Comparison of ENCODE assay signal across 9 cellular contexts in the genomic region with DNA sequence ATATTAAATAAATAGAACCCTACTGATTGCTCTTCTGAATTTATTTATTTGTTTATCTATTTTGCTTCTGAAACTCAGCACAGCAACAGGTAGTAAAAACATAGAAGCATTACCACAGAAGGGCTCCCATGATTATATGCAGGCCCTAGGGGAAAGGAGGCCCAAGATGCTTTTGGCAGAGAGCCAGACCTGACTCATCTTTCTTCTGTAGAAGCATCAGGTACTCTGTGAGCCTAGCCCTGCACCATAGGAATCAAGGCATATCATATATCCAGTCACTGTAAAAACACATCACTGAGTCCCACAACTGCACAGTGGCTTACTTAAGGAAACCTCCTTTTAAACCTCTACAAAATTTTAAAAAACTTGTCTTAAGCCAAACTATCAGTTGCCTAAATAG. TPM values are rescaled to one million over a fixed set of nuclear protein-coding genes. Genes with fewer than 3 reads are reported as not detected.
DNase-seq lines count a peak whose midpoint lies in the region; ATAC-seq and TF ChIP-seq lines count a peak whose summit lies in the region.
"Had no signal": no experiment of that assay in that cellular context is flagged by ENCODE, and none has a peak within 500 bp of the region (broad histone marks: within the 10 kb centered on the region; RNA-seq: fewer than 3 reads in every experiment).

No MANE protein-coding gene starts in this region.

- peak; percentile 75 for DNase-seq in HPDE6-E6E7 (ENCODE audit: extremely low spot score)
- peak; percentile 85 for DNase-seq in OCI-M1 (lab: John Stamatoyannopoulos, UW)
- DNase-seq in fibroblast of pulmonary artery (ENCODE audit: low read depth): peak; percentile 61
- no peak for DNase-seq in thyroid gland
- no peak for DNase-seq in CD8-positive, alpha-beta T cell
- no peak for DNase-seq in GM19240 (ENCODE audit: insufficient read length, low spot score)

- peak overlapping the region; percentile 28; the same call in 1 of the 2 replicates for H3K4me2 ChIP-seq in BLaER1

- POLR2A ChIA-PET in CD8-positive, alpha-beta T cell (lab: Charles Lee): no interaction called here

- intact Hi-C loops in thyroid gland (cut with DNase I): no loop called here
- intact Hi-C loops in CD8-positive, alpha-beta T cell (cut with DNase I, micrococcal nuclease): no loop called here

- H3K4me1 ChIP-seq in BLaER1: peaks cover 18% of the 10 kb centered on the region
- H3K4me1 ChIP-seq in thyroid gland: peaks cover 0 to 10% of the 10 kb centered on the region in 2 donors
- no peaks in the 10 kb centered on the region for H3K4me1 ChIP-seq in CD8-positive, alpha-beta T cell (ENCODE audit: insufficient read depth, low read length)

- H3K27me3 Mint-ChIP-seq in CD8-positive, alpha-beta T cell (ENCODE audit: low read depth): peaks cover 19% of the 10 kb centered on the region

- H3K27me3 ChIP-seq in BLaER1: no peaks in the 10 kb centered on the region
- no peaks in the 10 kb centered on the region for H3K27me3 ChIP-seq in thyroid gland
- no peaks in the 10 kb centered on the region for H3K27me3 ChIP-seq in CD8-positive, alpha-beta T cell (ENCODE audit: insufficient read depth, low read length)

- H3K36me3 ChIP-seq in BLaER1 (no peaks in the 10 kb centered on the region), thyroid gland (no peaks in the 10 kb centered on the region)
- H3K36me3 ChIP-seq in CD8-positive, alpha-beta T cell (ENCODE audit: insufficient read depth, low read length): no peaks in the 10 kb centered on the region

- H3K4me3 Mint-ChIP-seq in CD8-positive, alpha-beta T cell: no peak overlapping the region
- H3K4me3 Mint-ChIP-seq: memory B cell had no signal

- no peaks in the 10 kb centered on the region for H3K9me3 Mint-ChIP-seq in CD8-positive, alpha-beta T cell
- H3K9me3 Mint-ChIP-seq: memory B cell had no signal

- no peaks in the 10 kb centered on the region for H3K9me3 ChIP-seq in BLaER1
- no peaks in the 10 kb centered on the region for H3K9me3 ChIP-seq in thyroid gland
- H3K9me3 ChIP-seq in CD8-positive, alpha-beta T cell (ENCODE audit: low read length): no peaks in the 10 kb centered on the region

- no peak overlapping the region for H3K9ac ChIP-seq in BLaER1

- no peak for ATAC-seq in HG03045 (IDR thresholded peaks at IDR 0.05; ENCODE audit: unreplicated experiment)
- no peak for ATAC-seq in CD8-positive, alpha-beta T cell

- TF ChIP-seq POLR2A in thyroid gland (IDR thresholded peaks at IDR 0.05): no peak

- H3K4me1 Mint-ChIP-seq in CD8-positive, alpha-beta T cell (ENCODE audit: low read depth): peaks cover 16% of the 10 kb centered on the region

- H4K20me1 ChIP-seq in BLaER1: no peaks in the 10 kb centered on the region

- TF ChIP-seq CTCF in fibroblast of pulmonary artery (IDR thresholded peaks at IDR 0.05; ENCODE audit: low read length, missing control alignments) (no peak), thyroid gland (IDR thresholded peaks at IDR 0.05) (no peak)
- no peak for TF ChIP-seq CTCF in CD8-positive, alpha-beta T cell (IDR thresholded peaks at IDR 0.05)

- no peak overlapping the region for H3K27ac Mint-ChIP-seq in CD8-positive, alpha-beta T cell
- H3K27ac Mint-ChIP-seq: memory B cell had no signal

- no peaks in the 10 kb centered on the region for H3K36me3 Mint-ChIP-seq in CD8-positive, alpha-beta T cell
- H3K36me3 Mint-ChIP-seq: memory B cell had no signal

- CTCF ChIA-PET in CD8-positive, alpha-beta T cell (lab: Charles Lee): no interaction called here

- no peak overlapping the region for H3K27ac ChIP-seq in BLaER1
- no peak overlapping the region for H3K27ac ChIP-seq in thyroid gland
- H3K27ac ChIP-seq in CD8-positive, alpha-beta T cell (ENCODE audit: low read depth, low read length): no peak overlapping the region

- H3K4me3 ChIP-seq in BLaER1: no peak overlapping the region
- no peak overlapping the region for H3K4me3 ChIP-seq in fibroblast of pulmonary artery (replicated peaks; ENCODE audit: low read depth, low read length)
- no peak overlapping the region for H3K4me3 ChIP-seq in thyroid gland (replicated peaks in 1 of 3)
- no peak overlapping the region for H3K4me3 ChIP-seq in CD8-positive, alpha-beta T cell (ENCODE audit: low read depth, low read length)

RNA-seq across cellular contexts. Expression of gene SCN9A, which starts 1.8 kb away (rescaled TPM):
- 1 to 10 TPM; 2.3 to 6.7 (median 5.1) TPM for total RNA-seq in thyroid gland
- total RNA-seq in CD8-positive, alpha-beta T cell: not detected

Comparison
In these comparisons a context has a peak if more than half of its experiments do, and no peak if none do; other contexts are left out.
1. DNase-seq: peak in HPDE6-E6E7 (single experiment), OCI-M1 (single experiment) and fibroblast of pulmonary artery (single experiment); none in thyroid gland (0 of 2), CD8-positive, alpha-beta T cell (0 of 7) and GM19240 (single experiment).